8 cellular contexts compared by ENCODE assay signal in the genomic region with DNA sequence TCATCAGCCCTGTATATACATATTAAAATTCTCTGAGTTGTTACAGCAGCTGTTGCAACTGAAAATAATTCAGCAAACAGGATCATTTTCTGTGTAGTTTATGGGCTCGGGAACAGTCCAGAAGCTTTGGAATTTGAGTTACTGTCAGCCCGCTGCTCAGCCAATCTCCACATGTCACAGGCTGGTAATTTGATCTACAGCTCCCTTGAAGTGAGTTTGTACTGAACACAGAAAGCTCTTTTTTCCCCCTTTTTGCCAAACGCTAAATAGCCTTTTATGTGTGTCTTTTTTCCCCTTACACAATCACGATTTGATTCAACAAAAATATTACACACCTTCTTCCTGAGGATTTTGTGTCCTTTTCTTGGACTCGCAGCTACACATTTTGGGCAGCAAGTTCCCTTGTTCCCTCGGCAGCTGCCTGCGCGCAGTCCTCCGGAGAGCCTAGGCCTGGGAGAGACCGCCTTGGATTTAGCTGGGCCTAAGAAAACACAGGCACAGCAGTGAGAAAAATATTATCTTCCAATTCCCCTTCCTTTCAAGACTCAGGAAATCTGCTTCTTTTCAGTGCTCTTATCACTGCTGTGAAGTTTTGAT.
DNase-seq lines count a peak whose midpoint lies in the region; ATAC-seq and TF ChIP-seq lines count a peak whose summit lies in the region.

No MANE protein-coding gene starts in this region.

- peaks cover 4% of the 10 kb centered on the region for H3K27me3 Mint-ChIP-seq in activated CD8-positive, alpha-beta T cell treated with anti-CD3 and anti-CD28 coated beads, Interleukin-2, amount 10 ng/mL, durations not matched to agents 7 days and 5 days (ENCODE audit: low read depth)

- H3K27ac ChIP-seq in OCI-LY7 (ENCODE audit: low read depth, low read length, poor library complexity, severe bottlenecking) (no peak overlapping the region), psoas muscle (peak overlapping the region; percentile 96)

- peaks cover 3% of the 10 kb centered on the region for H3K36me3 Mint-ChIP-seq in activated CD8-positive, alpha-beta T cell treated with anti-CD3 and anti-CD28 coated beads, Interleukin-2, amount 10 ng/mL, durations not matched to agents 7 days and 5 days (ENCODE audit: low read depth)

- H2AFZ ChIP-seq in OCI-LY7 (ENCODE audit: low read length), result peak overlapping the region; percentile 86; the same call in 1 of the 2 replicates

- peak; percentile 58 to 81 (median 72) for ATAC-seq in psoas muscle
- ATAC-seq in activated CD8-positive, alpha-beta T cell treated with anti-CD3 and anti-CD28 coated beads, Interleukin-2, amount 10 ng/mL, durations not matched to agents 7 days and 5 days, result no peak
- ATAC-seq in GM18907 (IDR thresholded peaks at IDR 0.05; ENCODE audit: unreplicated experiment), result no peak
- no peak for ATAC-seq in GM21360 (IDR thresholded peaks at IDR 0.05; ENCODE audit: unreplicated experiment)
- ATAC-seq in GM18868 (IDR thresholded peaks at IDR 0.05; ENCODE audit: unreplicated experiment), result no peak

- no peak overlapping the region for H3K27ac Mint-ChIP-seq in activated CD8-positive, alpha-beta T cell treated with anti-CD3 and anti-CD28 coated beads, Interleukin-2, amount 10 ng/mL, durations not matched to agents 7 days and 5 days

- H3K36me3 ChIP-seq in OCI-LY7 (ENCODE audit: insufficient read depth, low read length), result no peaks in the 10 kb centered on the region; the same call in 1 of the 2 replicates
- H3K36me3 ChIP-seq in psoas muscle (ENCODE audit: insufficient read depth in 1 of 2, low read depth in 1 of 2), result no peaks in the 10 kb centered on the region

- DNase-seq in GM03348 (ENCODE audit: low spot score) (peak; percentile 65), OCI-LY7 (ENCODE audit: low spot score) (no peak), glomerular visceral epithelial cell (ENCODE audit: extremely low spot score) (peak; percentile 24), psoas muscle (peak in 1 of 2 donors; percentile 59)
- DNase-seq in activated CD8-positive, alpha-beta T cell treated with anti-CD3 and anti-CD28 coated beads, Interleukin-2, amount 10 ng/mL, durations not matched to agents 7 days and 5 days, result no peak

- intact Hi-C loops in OCI-LY7 (cut with micrococcal nuclease; ENCODE audit: unreplicated experiment), result loop anchor here (5.0 to 10.0 kb wide), 2 partner anchors 79 to 418 kb away; no protein-coding TSS in a partner anchor
- intact Hi-C loops in psoas muscle (cut with DNase I), result loop anchor here in 1 of 2 donors (2.0 kb wide), 3 partner anchors 34 to 142 kb away; no protein-coding TSS in a partner anchor

- no peaks in the 10 kb centered on the region for H3K9me2 ChIP-seq in OCI-LY7 (ENCODE audit: insufficient read depth, low read length)

- peaks cover 4% of the 10 kb centered on the region; the same call in 1 of the 2 replicates for H3K9me3 ChIP-seq in OCI-LY7 (ENCODE audit: low read length)
- H3K9me3 ChIP-seq in psoas muscle, result no peaks in the 10 kb centered on the region

- H3K27me3 ChIP-seq in psoas muscle (ENCODE audit: insufficient read depth in 3 of 3, low read length in 2 of 3), result no peaks in the 10 kb centered on the region

- H3K79me2 ChIP-seq in OCI-LY7 (ENCODE audit: insufficient read depth, low read depth, low read length), result no peaks in the 10 kb centered on the region

- BruUV-seq in OCI-LY7 (replicated peaks; lab: Mats Ljungman, UMichigan), result no TSS peak

- peak overlapping the region; percentile 60 for H3K4me2 ChIP-seq in OCI-LY7 (ENCODE audit: low read length)

- H3K4me1 Mint-ChIP-seq in activated CD8-positive, alpha-beta T cell treated with anti-CD3 and anti-CD28 coated beads, Interleukin-2, amount 10 ng/mL, durations not matched to agents 7 days and 5 days (ENCODE audit: low read depth), result peaks cover 23% of the 10 kb centered on the region

- TF ChIP-seq CTCF in OCI-LY7 (conservative IDR thresholded peaks at IDR 0.05; ENCODE audit: low read length) (no peak), psoas muscle (IDR thresholded peaks at IDR 0.05) (no peak)

- H4K20me1 ChIP-seq in OCI-LY7 (ENCODE audit: insufficient read depth, low read length), result no peaks in the 10 kb centered on the region

- CTCF ChIA-PET in OCI-LY7 (lab: Charles Lee; ENCODE audit: unreplicated experiment), result interaction anchor here (0.5 to 1.2 kb wide), 2 partner anchors 16 to 60 kb away, joined by 3 read pairs; no protein-coding TSS in a partner anchor
- CTCF ChIA-PET in activated CD8-positive, alpha-beta T cell treated with anti-CD3 and anti-CD28 coated beads, Interleukin-2, amount 10 ng/mL, durations not matched to agents 7 days and 5 days (lab: Charles Lee), result interaction anchor here (0.6 to 1.7 kb wide), 6 partner anchors 13 to 303 kb away, joined by 3 to 5 read pairs (median 4); no protein-coding TSS in a partner anchor

- POLR2A ChIA-PET in OCI-LY7 (lab: Charles Lee), result interaction anchor here (0.5 to 1.5 kb wide), 6 partner anchors 9 to 388 kb away, joined by 3 to 10 read pairs (median 4); no protein-coding TSS in a partner anchor
- POLR2A ChIA-PET in activated CD8-positive, alpha-beta T cell treated with anti-CD3 and anti-CD28 coated beads, Interleukin-2, amount 10 ng/mL, durations not matched to agents 7 days and 5 days (lab: Charles Lee), result interaction anchor here (1.0 to 1.5 kb wide), 2 partner anchors 19 to 525 kb away, joined by 3 read pairs; no protein-coding TSS in a partner anchor

- H3K9me3 Mint-ChIP-seq in activated CD8-positive, alpha-beta T cell treated with anti-CD3 and anti-CD28 coated beads, Interleukin-2, amount 10 ng/mL, durations not matched to agents 7 days and 5 days (ENCODE audit: insufficient read depth), result peaks cover 5% of the 10 kb centered on the region

- no peak overlapping the region for H3K4me3 ChIP-seq in OCI-LY7 (ENCODE audit: low read depth, low read length, poor library complexity, severe bottlenecking)
- H3K4me3 ChIP-seq in psoas muscle, result peak overlapping the region; percentile 78

- H3K4me3 Mint-ChIP-seq in activated CD8-positive, alpha-beta T cell treated with anti-CD3 and anti-CD28 coated beads, Interleukin-2, amount 10 ng/mL, durations not matched to agents 7 days and 5 days, result no peak overlapping the region

- H3K4me1 ChIP-seq in OCI-LY7 (ENCODE audit: insufficient read depth, low read length, poor library complexity, severe bottlenecking) (peaks cover 17% of the 10 kb centered on the region), psoas muscle (peaks cover 10% of the 10 kb centered on the region)

- 17 to 37% (median 24%) methylated on average over 10 of the region's 10 CpGs for WGBS in psoas muscle, 3 donors

Comparison
In these comparisons a context has a peak if more than half of its experiments do, and no peak if none do; other contexts are left out.
1. DNase-seq: peak in GM03348 (single experiment) and glomerular visceral epithelial cell (single experiment); none in OCI-LY7 (single experiment) and activated CD8-positive, alpha-beta T cell treated with anti-CD3 and anti-CD28 coated beads, Interleukin-2, amount 10 ng/mL, durations not matched to agents 7 days and 5 days (single experiment).
2. ATAC-seq: peak in psoas muscle (4 of 4); none in activated CD8-positive, alpha-beta T cell treated with anti-CD3 and anti-CD28 coated beads, Interleukin-2, amount 10 ng/mL, durations not matched to agents 7 days and 5 days (single experiment), GM18907 (single experiment), GM21360 (single experiment) and GM18868 (single experiment).